ENCODE assay signal across 32 cellular contexts in the genomic region with DNA sequence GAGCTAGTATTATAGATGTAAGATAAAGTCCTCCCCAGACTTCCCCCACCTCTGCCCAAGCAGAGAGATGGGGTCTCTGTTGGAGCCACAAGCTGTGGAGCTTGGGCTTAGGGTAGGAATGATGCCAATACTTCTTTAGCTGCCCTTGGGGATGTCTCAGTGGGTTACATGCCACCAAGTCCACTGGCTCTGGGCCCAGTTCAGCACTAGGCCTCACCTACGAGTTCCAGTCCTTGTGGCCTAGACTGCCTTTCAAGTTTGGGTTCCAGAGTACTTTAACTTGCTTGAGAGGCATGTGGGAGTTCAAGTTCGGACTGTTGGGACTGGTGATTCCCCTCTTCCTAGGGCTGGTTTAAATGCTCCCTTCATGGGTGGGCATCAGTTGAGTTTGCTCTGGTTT.
"Had no signal": no experiment of that assay in that cellular context is flagged by ENCODE, and none has a peak within 500 bp of the region (broad histone marks: within the 10 kb centered on the region; RNA-seq: fewer than 3 reads in every experiment).

No MANE protein-coding gene starts in this region.

- H3K4me1 Mint-ChIP-seq: activated naive CD4-positive, alpha-beta T cell treated with anti-CD3 and anti-CD28 coated beads, Interleukin-2, amount 50 U/mL, for 24 hours; activated naive CD8-positive, alpha-beta T cell treated with anti-CD3 and anti-CD28 coated beads, Interleukin-2, amount 10 ng/mL, durations not matched to agents 7 days and 5 days had no signal

- H3K27ac ChIP-seq: body of pancreas, breast epithelium, PC-9, RWPE1, SJCRH30, SK-N-MC, WERI-Rb-1 had no signal

- H3K27ac Mint-ChIP-seq: activated CD4-positive, alpha-beta T cell treated with anti-CD3 and anti-CD28 coated beads, Interleukin-2, amount 10 ng/mL, durations not matched to agents 7 days and 5 days; activated CD8-positive, alpha-beta T cell treated with anti-CD3 and anti-CD28 coated beads, Interleukin-2, amount 10 ng/mL, durations not matched to agents 7 days and 5 days; activated naive CD4-positive, alpha-beta T cell treated with anti-CD3 and anti-CD28 coated beads, Interleukin-2, amount 50 U/mL, for 24 hours; activated naive CD8-positive, alpha-beta T cell treated with anti-CD3 and anti-CD28 coated beads, Interleukin-2, amount 10 ng/mL, durations not matched to agents 7 days and 5 days; activated T-cell treated with anti-CD3 and anti-CD28 coated beads, Interleukin-2, amount 50 U/mL, for 24 hours; activated T-helper 2 cell treated with anti-CD3 and anti-CD28 coated beads, Interferon-gamma antibody, Interleukin-2, Interleukin-4, amounts not matched to agents 10 μg/mL and 5 μg/mL and 100 μg/mL, durations not matched to agents 14 hours and 24 hours and 36 hours had no signal

- H3K4me1 ChIP-seq: breast epithelium, SJCRH30 had no signal

- H3K36me3 Mint-ChIP-seq: activated naive CD4-positive, alpha-beta T cell treated with anti-CD3 and anti-CD28 coated beads, Interleukin-2, amount 50 U/mL, for 24 hours had no signal

- DNase-seq: activated CD4-positive, alpha-beta T cell treated with anti-CD3 and anti-CD28 coated beads, Interleukin-2, amount 10 ng/mL, durations not matched to agents 7 days and 5 days; activated CD4-positive, alpha-beta T cell treated with anti-CD3 and anti-CD28 coated beads, Interleukin-2, amount 50 U/mL, for 48 hours; activated CD4-positive, CD25-positive, alpha-beta regulatory T cell; activated CD8-positive, alpha-beta T cell treated with anti-CD3 and anti-CD28 coated beads, Interleukin-2, amount 10 ng/mL, durations not matched to agents 7 days and 5 days; activated gamma-delta T cell; activated naive CD4-positive, alpha-beta T cell treated with Interleukin-2 at 50 U/mL for 16 hours; activated naive CD8-positive, alpha-beta T cell treated with anti-CD3 and anti-CD28 coated beads, Interleukin-2, amount 10 ng/mL, durations not matched to agents 7 days and 5 days; activated T-cell treated with anti-CD3 and anti-CD28 coated beads, Interleukin-2, amount 50 U/mL, for 24 hours; body of pancreas; IMR-90; NCI-H1092 treated with DMSO at 0.1 percent for 48 hours; NCI-H1417; NCI-H146; NCI-H187; NCI-H2029 treated with DMSO at 0.1 percent for 48 hours; NCI-H2107; NCI-H2171; NCI-H510A; NCI-H526; NCI-H748 treated with DMSO at 0.1 percent for 48 hours; NK-92 treated with Interleukin-12 subunit alpha and Interleukin-12 subunit beta, amount 100 ng/mL, for 24 hours; PC-9; SHP77; SJCRH30; T1000; WERI-Rb-1 had no signal

- H3K27me3 ChIP-seq: body of pancreas, breast epithelium, SJCRH30 had no signal

- H3K27me3 Mint-ChIP-seq: activated CD4-positive, alpha-beta T cell treated with anti-CD3 and anti-CD28 coated beads, Interleukin-2, amount 10 ng/mL, durations not matched to agents 7 days and 5 days; activated naive CD8-positive, alpha-beta T cell treated with anti-CD3 and anti-CD28 coated beads, Interleukin-2, amount 10 ng/mL, durations not matched to agents 7 days and 5 days; activated T-cell treated with anti-CD3 and anti-CD28 coated beads, Interleukin-2, amount 50 U/mL, for 24 hours had no signal

- H3K9me3 ChIP-seq: body of pancreas, SJCRH30 had no signal

- H3K4me3 Mint-ChIP-seq: activated CD4-positive, alpha-beta T cell treated with anti-CD3 and anti-CD28 coated beads, Interleukin-2, amount 10 ng/mL, durations not matched to agents 7 days and 5 days; activated CD8-positive, alpha-beta T cell treated with anti-CD3 and anti-CD28 coated beads, Interleukin-2, amount 10 ng/mL, durations not matched to agents 7 days and 5 days; activated naive CD4-positive, alpha-beta T cell treated with anti-CD3 and anti-CD28 coated beads, Interleukin-2, amount 50 U/mL, for 24 hours; activated naive CD8-positive, alpha-beta T cell treated with anti-CD3 and anti-CD28 coated beads, Interleukin-2, amount 10 ng/mL, durations not matched to agents 7 days and 5 days; activated T-cell treated with anti-CD3 and anti-CD28 coated beads, Interleukin-2, amount 50 U/mL, for 24 hours had no signal

- ATAC-seq: activated CD8-positive, alpha-beta T cell treated with anti-CD3 and anti-CD28 coated beads, Interleukin-2, amount 10 ng/mL, durations not matched to agents 7 days and 5 days; body of pancreas; K562 had no signal

- H3K4me3 ChIP-seq: body of pancreas, breast epithelium, K562, PC-9, SJCRH30, SK-N-MC had no signal

- H3K36me3 ChIP-seq: breast epithelium, SJCRH30, WERI-Rb-1 had no signal
